ENCODE assay signal across 8 cellular contexts in genomic region chr2:64212801-64213321, GRCh38.
DNase-seq lines count a peak whose midpoint lies in the region; ATAC-seq and TF ChIP-seq lines count a peak whose summit lies in the region.

No MANE protein-coding gene starts in this region.

- no peak for DNase-seq in NCI-H2171 treated with DMSO at 0.1 percent for 48 hours (lab: John Stamatoyannopoulos, UW)
- DNase-seq in colonic mucosa, result no peak
- no peak for DNase-seq in DMS79 (lab: John Stamatoyannopoulos, UW)

- H3K27ac ChIP-seq in neutrophil (peak overlapping the region; percentile 98), colonic mucosa (no peak overlapping the region)

- ATAC-seq in GM19023 (IDR thresholded peaks at IDR 0.05; ENCODE audit: unreplicated experiment), result peak; percentile 22
- ATAC-seq in HG03520 (IDR thresholded peaks at IDR 0.05; ENCODE audit: unreplicated experiment), result peak; percentile 45
- peak; percentile 70 for ATAC-seq in activated T-helper 17 cell treated with anti-CD3 and anti-CD28 coated beads, Interleukin-2, amount 50 U/mL, for 72 hours (replicated peaks)
- no peak for ATAC-seq in GM21529 (IDR thresholded peaks at IDR 0.05; ENCODE audit: unreplicated experiment)

- TF ChIP-seq CTCF in neutrophil (IDR thresholded peaks at IDR 0.05) (no peak), colonic mucosa (IDR thresholded peaks at IDR 0.05) (no peak)

- no peaks in the 10 kb centered on the region for H3K27me3 Mint-ChIP-seq in activated T-helper 17 cell treated with anti-CD3 and anti-CD28 coated beads, Interleukin-2, amount 50 U/mL, for 72 hours

- H3K4me1 Mint-ChIP-seq in activated T-helper 17 cell treated with anti-CD3 and anti-CD28 coated beads, Interleukin-2, amount 50 U/mL, for 72 hours, result peaks cover 38% of the 10 kb centered on the region

- peak overlapping the region; percentile 89 for H3K4me3 Mint-ChIP-seq in activated T-helper 17 cell treated with anti-CD3 and anti-CD28 coated beads, Interleukin-2, amount 50 U/mL, for 72 hours

- H3K27ac Mint-ChIP-seq in activated T-helper 17 cell treated with anti-CD3 and anti-CD28 coated beads, Interleukin-2, amount 50 U/mL, for 72 hours, result peak overlapping the region; percentile 99

- intact Hi-C loops in colonic mucosa (cut with DNase I), result no loop called here

- no peaks in the 10 kb centered on the region for H3K9me3 ChIP-seq in neutrophil
- no peaks in the 10 kb centered on the region for H3K9me3 ChIP-seq in colonic mucosa

- H3K36me3 ChIP-seq in neutrophil (no peaks in the 10 kb centered on the region), colonic mucosa (no peaks in the 10 kb centered on the region)

- H3K4me3 ChIP-seq in neutrophil (ENCODE audit: low read depth in 1 of 2, low read length in 1 of 2), result peak overlapping the region; percentile 24 to 33
- no peak overlapping the region for H3K4me3 ChIP-seq in colonic mucosa

- H3K9ac ChIP-seq in colonic mucosa (ENCODE audit: low read depth in 2 of 2, low read length in 2 of 2), result no peak overlapping the region

- peaks cover 75 to 77% of the 10 kb centered on the region in 2 experiments for H3K4me1 ChIP-seq in neutrophil (ENCODE audit: control insufficient read depth in 1 of 2, insufficient read depth in 1 of 2, low read depth in 1 of 2, low read length in 1 of 2)
- H3K4me1 ChIP-seq in colonic mucosa, result peaks cover 3% of the 10 kb centered on the region

- H3K9me3 Mint-ChIP-seq in activated T-helper 17 cell treated with anti-CD3 and anti-CD28 coated beads, Interleukin-2, amount 50 U/mL, for 72 hours, result peaks cover 7% of the 10 kb centered on the region

- peaks cover 19% of the 10 kb centered on the region for H3K36me3 Mint-ChIP-seq in activated T-helper 17 cell treated with anti-CD3 and anti-CD28 coated beads, Interleukin-2, amount 50 U/mL, for 72 hours (ENCODE audit: low read depth)

- H3K27me3 ChIP-seq in neutrophil (no peaks in the 10 kb centered on the region), colonic mucosa (no peaks in the 10 kb centered on the region)
